ENCODE assay signal across 35 cellular contexts in genomic region chr21:26003428-26003827, GRCh38.
"Had no signal": no experiment of that assay in that cellular context is flagged by ENCODE, and none has a peak within 500 bp of the region (broad histone marks: within the 10 kb centered on the region; RNA-seq: fewer than 3 reads in every experiment).

No MANE protein-coding gene starts in this region.

- H2AFZ ChIP-seq: hepatocyte had no signal

- H3K36me3 Mint-ChIP-seq: activated naive CD4-positive, alpha-beta T cell treated with anti-CD3 and anti-CD28 coated beads, Interleukin-2, amount 10 ng/mL, durations not matched to agents 7 days and 5 days had no signal

- DNase-seq: activated CD4-positive, alpha-beta T cell treated with anti-CD3 and anti-CD28 coated beads for 48 hours; activated CD4-positive, alpha-beta T cell treated with anti-CD3 and anti-CD28 coated beads, Interleukin-2, amount 50 U/mL, for 48 hours; activated CD8-positive, alpha-beta memory T cell treated with anti-CD3 and anti-CD28 coated beads, Interleukin-2, amount 50 U/mL, for 48 hours; activated gamma-delta T cell; activated naive CD4-positive, alpha-beta T cell treated with anti-CD3 and anti-CD28 coated beads, Interleukin-2, amount 10 ng/mL, durations not matched to agents 7 days and 5 days; activated naive CD8-positive, alpha-beta T cell treated with anti-CD3 and anti-CD28 coated beads, Interleukin-2, amount 50 U/mL, for 24 hours; activated T-cell treated with anti-CD3 and anti-CD28 coated beads, Interleukin-2, amount 50 U/mL, for 24 hours; amygdala; dermis blood vessel endothelial cell; effector CD8-positive, alpha-beta T cell; erythroblast; islet precursor cell; left ventricle myocardium inferior; mesendoderm; psoas muscle; sigmoid colon; small intestine; stimulated activated CD4-positive, alpha-beta T cell treated with anti-CD3 and anti-CD28 coated beads, Interleukin-2, amount 100 ng/mL, for 24 hours; stimulated activated naive CD4-positive, alpha-beta T cell treated with Interleukin-2 at 50 U/mL for 16 hours; SW 1271; T-helper 9 cell; upper lobe of left lung had no signal

- H3K4me2 ChIP-seq: hepatocyte had no signal

- H3K27ac Mint-ChIP-seq: activated naive CD4-positive, alpha-beta T cell treated with anti-CD3 and anti-CD28 coated beads, Interleukin-2, amount 10 ng/mL, durations not matched to agents 7 days and 5 days; activated naive CD8-positive, alpha-beta T cell treated with anti-CD3 and anti-CD28 coated beads, Interleukin-2, amount 50 U/mL, for 24 hours; activated T-cell treated with anti-CD3 and anti-CD28 coated beads, Interleukin-2, amount 50 U/mL, for 24 hours; nephron; T-helper 1 cell treated with Interleukin-12 subunit alpha and Interleukin-12 subunit beta and Interleukin-4 antibody, amounts not matched to agents 30 μg/mL and 1 μg/mL, for 36 hours had no signal

- H3K9me3 ChIP-seq: gastroesophageal sphincter, left ventricle myocardium inferior, neutrophil, psoas muscle, sigmoid colon, thoracic aorta, upper lobe of left lung had no signal

- H3K9me3 Mint-ChIP-seq: activated naive CD4-positive, alpha-beta T cell treated with anti-CD3 and anti-CD28 coated beads, Interleukin-2, amount 10 ng/mL, durations not matched to agents 7 days and 5 days; activated naive CD8-positive, alpha-beta T cell treated with anti-CD3 and anti-CD28 coated beads, Interleukin-2, amount 50 U/mL, for 24 hours; activated T-cell treated with anti-CD3 and anti-CD28 coated beads, Interleukin-2, amount 50 U/mL, for 24 hours; nephron; T-helper 1 cell treated with Interleukin-12 subunit alpha and Interleukin-12 subunit beta and Interleukin-4 antibody, amounts not matched to agents 30 μg/mL and 1 μg/mL, for 36 hours had no signal

- H3K4me1 Mint-ChIP-seq: central memory CD8-positive, alpha-beta T cell had no signal

- H3K27me3 Mint-ChIP-seq: activated naive CD4-positive, alpha-beta T cell treated with anti-CD3 and anti-CD28 coated beads, Interleukin-2, amount 10 ng/mL, durations not matched to agents 7 days and 5 days; activated naive CD8-positive, alpha-beta T cell treated with anti-CD3 and anti-CD28 coated beads, Interleukin-2, amount 50 U/mL, for 24 hours; activated T-cell treated with anti-CD3 and anti-CD28 coated beads, Interleukin-2, amount 50 U/mL, for 24 hours; central memory CD8-positive, alpha-beta T cell had no signal

- ATAC-seq: activated CD4-positive, CD25-positive, alpha-beta regulatory T cell treated with anti-CD3 and anti-CD28 coated beads, Interleukin-2, amount 50 U/mL, for 24 hours; activated naive CD8-positive, alpha-beta T cell treated with anti-CD3 and anti-CD28 coated beads, Interleukin-2, amount 50 U/mL, for 24 hours; gastroesophageal sphincter; psoas muscle had no signal

- FAIRE-seq: bronchial epithelial cell, colon, small intestine, TTC549 had no signal

- H3K4me3 Mint-ChIP-seq: activated naive CD4-positive, alpha-beta T cell treated with anti-CD3 and anti-CD28 coated beads, Interleukin-2, amount 10 ng/mL, durations not matched to agents 7 days and 5 days; activated naive CD8-positive, alpha-beta T cell treated with anti-CD3 and anti-CD28 coated beads, Interleukin-2, amount 50 U/mL, for 24 hours; activated T-cell treated with anti-CD3 and anti-CD28 coated beads, Interleukin-2, amount 50 U/mL, for 24 hours; central memory CD8-positive, alpha-beta T cell; nephron; T-helper 1 cell treated with Interleukin-12 subunit alpha and Interleukin-12 subunit beta and Interleukin-4 antibody, amounts not matched to agents 30 μg/mL and 1 μg/mL, for 36 hours had no signal

- H3K4me3 ChIP-seq: gastroesophageal sphincter, hepatocyte, left ventricle myocardium inferior, lung, psoas muscle, sigmoid colon, thoracic aorta, upper lobe of left lung had no signal

- H3K27ac ChIP-seq: gastroesophageal sphincter, hepatocyte, left ventricle myocardium inferior, neutrophil, psoas muscle, sigmoid colon, thoracic aorta, upper lobe of left lung, VCaP had no signal

- H3K36me3 ChIP-seq: sigmoid colon had no signal

- H3K27me3 ChIP-seq: gastroesophageal sphincter, hepatocyte, neutrophil, sigmoid colon, upper lobe of left lung had no signal
